8 cellular contexts compared by ENCODE assay signal in genomic region chr11:111926505-111927391, GRCh38. TPM values are rescaled to one million over a fixed set of nuclear protein-coding genes. Genes with fewer than 3 reads are reported as not detected.
DNase-seq lines count a peak whose midpoint lies in the region; ATAC-seq, FAIRE-seq and TF ChIP-seq lines count a peak whose summit lies in the region.

No MANE protein-coding gene starts in this region.

- H4K91ac ChIP-seq in trophoblast cell (ENCODE audit: low read depth, low read length), result peak overlapping the region; percentile 73

- in situ Hi-C loops in transverse colon (cut with MboI; ENCODE audit: low pct_ligation_motif_present in 1 of 4, low pct_unique_long_range_greater_than_20kb in 1 of 4, low sequenced_read_pairs in 3 of 4), result loop anchor here in 2 of 4 donors (10.0 kb wide), 2 partner anchors 52 to 58 kb away; partner anchors contain the start of genes ALG9 (in 1 of the 2), CFAP68 (in 1 of the 2) and FDXACB1 (in 1 of the 2)

- intact Hi-C loops in cardiac septum (cut with DNase I) (loop anchor here (5.0 kb wide), 2 partner anchors 49 to 161 kb away; partner anchors contain the start of genes CFAP68, FDXACB1, SDHD and TIMM8B), transverse colon (cut with DNase I; ENCODE audit: low total_unique reads) (no loop called here)

- no peaks in the 10 kb centered on the region for H3K79me2 ChIP-seq in trophoblast cell (ENCODE audit: control insufficient read depth, insufficient read depth, low read length, poor library complexity)

- WGBS in trophoblast cell (ENCODE audit: extremely low coverage, insufficient coverage, insufficient read length), result no CpG with 5 or more reads among the region's 47 CpGs
- 1% methylated on average over 41 of the region's 47 CpGs; no CpG with 5 or more reads in 1 of the 2 donors for WGBS in transverse colon (ENCODE audit: low coverage in 1 of 2), 2 donors

- H2BK12ac ChIP-seq in trophoblast cell (ENCODE audit: low read length), result no peak overlapping the region

- H3K9me3 ChIP-seq in adipocyte (ENCODE audit: control insufficient read depth, low read length), result no peaks in the 10 kb centered on the region
- peaks cover 4% of the 10 kb centered on the region for H3K9me3 ChIP-seq in trophoblast cell (ENCODE audit: insufficient read depth, low read depth, low read length)
- no peaks in the 10 kb centered on the region for H3K9me3 ChIP-seq in transverse colon

- FAIRE-seq in GM12891 (lab: Jason Lieb, UNC), result peak; percentile 92

- peaks cover 8% of the 10 kb centered on the region for H3K79me1 ChIP-seq in trophoblast cell (ENCODE audit: low read length)

- H3K4me3 ChIP-seq in adipocyte (ENCODE audit: low read length) (peak overlapping the region; percentile 80), trophoblast cell (ENCODE audit: low read depth, low read length) (peak overlapping the region; percentile 63), transverse colon (peak overlapping the region; percentile 13 to 47 (median 24))

- H2AFZ ChIP-seq in trophoblast cell (ENCODE audit: insufficient read depth, low read length, poor library complexity), result peak overlapping the region; percentile 53

- H3K4ac ChIP-seq in trophoblast cell (ENCODE audit: low read depth, low read length), result no peak overlapping the region

- peak overlapping the region; percentile 47 for H4K12ac ChIP-seq in trophoblast cell (ENCODE audit: low read depth, low read length)

- peak overlapping the region; percentile 82 for H3K14ac ChIP-seq in trophoblast cell (ENCODE audit: low read length)

- H3K36me3 ChIP-seq in adipocyte (ENCODE audit: control insufficient read depth, insufficient read depth, low read length, severe bottlenecking) (no peaks in the 10 kb centered on the region), trophoblast cell (ENCODE audit: control insufficient read depth in 1 of 2, insufficient read depth in 2 of 2, low read length in 2 of 2) (no peaks in the 10 kb centered on the region), transverse colon (no peaks in the 10 kb centered on the region)

- peak overlapping the region; percentile 68 for H3K4me2 ChIP-seq in trophoblast cell (ENCODE audit: low read length)

- DNase-seq in GM12891 (ENCODE audit: insufficient read length, low spot score) (peak; percentile 93), NCI-H1417 treated with DMSO at 0.1 percent for 48 hours (lab: John Stamatoyannopoulos, UW) (peak; percentile 93), SW 1271 (lab: John Stamatoyannopoulos, UW) (peak; percentile 98), adipocyte (ENCODE audit: low read depth) (peak; percentile 99), cardiac septum (ENCODE audit: low spot score) (peak; percentile 98), trophoblast cell (peak; percentile 96 to 98), transverse colon (peak; percentile 97)

- no peak for TF ChIP-seq EP300 in transverse colon (IDR thresholded peaks at IDR 0.05; ENCODE audit: low read depth)

- peaks cover 72% of the 10 kb centered on the region for H3K4me1 ChIP-seq in adipocyte (ENCODE audit: control insufficient read depth, insufficient read depth, low read length)
- H3K4me1 ChIP-seq in trophoblast cell (ENCODE audit: control insufficient read depth in 1 of 2, insufficient read depth in 2 of 2, low read length in 2 of 2), result peaks cover 18 to 23% of the 10 kb centered on the region in 2 experiments
- peaks cover 12 to 41% (median 28%) of the 10 kb centered on the region in 4 donors for H3K4me1 ChIP-seq in transverse colon

- ATAC-seq in HG02798 (IDR thresholded peaks at IDR 0.05; ENCODE audit: poor library complexity, unreplicated experiment), result peak; percentile 94

- H3K27me3 ChIP-seq in adipocyte (replicated peaks; ENCODE audit: control insufficient read depth, insufficient read depth, low read length) (no peaks in the 10 kb centered on the region), trophoblast cell (ENCODE audit: insufficient read depth, low read length) (no peaks in the 10 kb centered on the region), transverse colon (no peaks in the 10 kb centered on the region)

- no peak overlapping the region for H2AK5ac ChIP-seq in trophoblast cell (ENCODE audit: low read length)

- H3K18ac ChIP-seq in trophoblast cell (ENCODE audit: low read length), result peak overlapping the region; percentile 72

- H3K23ac ChIP-seq in trophoblast cell (ENCODE audit: low read length), result no peak overlapping the region

- peak overlapping the region; percentile 85 for H4K8ac ChIP-seq in trophoblast cell (ENCODE audit: low read depth, low read length)

- H3K27ac ChIP-seq in trophoblast cell (ENCODE audit: low read depth, low read length), result peak overlapping the region; percentile 82
- peak overlapping the region; percentile 87 to 93 (median 90) for H3K27ac ChIP-seq in transverse colon

- TF ChIP-seq CTCF in transverse colon (IDR thresholded peaks at IDR 0.05), result peak in 3 of 5 experiments; percentile 8 to 41 (median 37)

- peak overlapping the region; percentile 40 for H2BK120ac ChIP-seq in trophoblast cell (ENCODE audit: insufficient read depth, low read length, poor library complexity)

- H3K9ac ChIP-seq in adipocyte (ENCODE audit: low read length), result peak overlapping the region; percentile 76
- H3K9ac ChIP-seq in trophoblast cell (ENCODE audit: low read length), result peak overlapping the region; percentile 62

- H2BK5ac ChIP-seq in trophoblast cell (ENCODE audit: low read depth, low read length, poor library complexity), result peak overlapping the region; percentile 29

- no peak for TF ChIP-seq POLR2A in GM12891 (IDR thresholded peaks at IDR 0.05; ENCODE audit: low read depth, low read length)
- TF ChIP-seq POLR2A in transverse colon (IDR thresholded peaks at IDR 0.05), result peak; percentile 56

TF ChIP-seq in GM12891, 5 proteins besides CTCF, POLR2A, EP300 and RAD21:
- TF ChIP-seq POLR2AphosphoS5 (IDR thresholded peaks at IDR 0.05; ENCODE audit: low read depth, low read length) (peak; percentile 22; the same call in 1 of the 2 replicates), PAX5 (IDR thresholded peaks at IDR 0.05; ENCODE audit: insufficient read depth, low read length, severe bottlenecking) (no peak), SPI1 (IDR thresholded peaks at IDR 0.05; ENCODE audit: low read depth, low read length) (0 out of 2 replicates have a peak, but pooled peaks have one; percentile 7)
TF ChIP-seq in GM12891: peak in this region for 2.

RNA-seq across cellular contexts. Expression of gene C11orf52, which starts 8.0 kb away (rescaled TPM):
- polyA plus RNA-seq in GM12891 (2012; ENCODE audit: low read depth, missing spikeins), result not detected
- total RNA-seq in cardiac septum (2.6 TPM), transverse colon (10 to 100 TPM in 1 of 4 donors, 1 to 10 TPM in 2, not detected in 1; 3.0 to 11.1 (median 9.1) TPM)
- 7.1 and 7.4 TPM in 2 replicates for polyA plus RNA-seq in trophoblast cell (2013)

RNA-seq across cellular contexts. Expression of gene DIXDC1, which starts 10.4 kb away (rescaled TPM):
- 0.35 TPM for polyA plus RNA-seq in GM12891 (2012; ENCODE audit: low read depth, missing spikeins)
- total RNA-seq in cardiac septum (29.0 TPM), transverse colon (100 to 1,000 TPM in 1 of 4 donors, 10 to 100 TPM in 3; 21.8 to 115 (median 35.0) TPM)
- polyA plus RNA-seq in trophoblast cell (2013), result 3.0 and 3.1 TPM in 2 replicates

RNA-seq across cellular contexts. Expression of gene HSPB2, which starts 14.2 kb away (rescaled TPM):
- not detected for polyA plus RNA-seq in GM12891 (2012; ENCODE audit: low read depth, missing spikeins)
- total RNA-seq in cardiac septum (59.9 TPM), transverse colon (1 to 10 TPM in 1 of 4 donors, not detected in 3; 1.3 TPM)
- polyA plus RNA-seq in trophoblast cell (2013), result 0.05 TPM in 1 of 2 replicates, not detected in the other

RNA-seq across cellular contexts. Expression of gene CRYAB, which starts 15.2 kb away (rescaled TPM):
- not detected for polyA plus RNA-seq in GM12891 (2012; ENCODE audit: low read depth, missing spikeins)
- total RNA-seq in cardiac septum (8,606 TPM), transverse colon (100 to 1,000 TPM in 1 of 4 donors, 10 to 100 TPM in 3; 38.0 to 112 (median 68.2) TPM)
- polyA plus RNA-seq in trophoblast cell (2013), result 13.0 and 16.7 TPM in 2 replicates

RNA-seq across cellular contexts. Expression of gene CFAP68, which starts 47.4 kb away (rescaled TPM):
- 100 TPM for polyA plus RNA-seq in GM12891 (2012; ENCODE audit: low read depth, missing spikeins)
- total RNA-seq in cardiac septum, result 27.8 TPM
- polyA plus RNA-seq in trophoblast cell (2013), result 18.3 and 18.7 TPM in 2 replicates
- total RNA-seq in transverse colon, result 10 to 100 TPM in 2 of 4 donors, under 1 TPM in 1, not detected in 1; 0.20 to 19.8 (median 18.8) TPM

Comparison
In these comparisons a context has a peak if more than half of its experiments do, and no peak if none do; other contexts are left out.
1. Peak in every context shown above with its lines: DNase-seq, ATAC-seq, H3K4me3 ChIP-seq and H3K27ac ChIP-seq.
2. H3K4me3 ChIP-seq: peak in every context shown above with its lines; median percentile 80 in adipocyte; 63 in trophoblast cell; 24 in transverse colon.
3. RNA of gene HSPB2, which starts 14.2 kb away (total RNA-seq): 59.9 TPM in cardiac septum (single experiment); 1.3 TPM in transverse colon; every median in the first group is over 10 times any median in the second.